In genomic region chr19:38569368-38569983, GRCh38 we compare ENCODE assay signal across 13 cellular contexts. TPM values are rescaled to one million over a fixed set of nuclear protein-coding genes. Genes with fewer than 3 reads are reported as not detected.
A peak's percentile ranks its signal among the peaks of the same experiment; 100 is the strongest.
DNase-seq lines count a peak whose midpoint lies in the region; ATAC-seq, FAIRE-seq and TF ChIP-seq lines count a peak whose summit lies in the region.
"Had no signal": no experiment of that assay in that cellular context is flagged by ENCODE, and none has a peak within 500 bp of the region (broad histone marks: within the 10 kb centered on the region; RNA-seq: fewer than 3 reads in every experiment).

No MANE protein-coding gene starts in this region.

- no peak overlapping the region for H3K4me3 Mint-ChIP-seq in MCF 10A (ENCODE audit: unreplicated experiment)
- H3K4me3 Mint-ChIP-seq in stimulated activated effector memory CD8-positive, alpha-beta T cell treated with anti-CD3 and anti-CD28 coated beads, Interleukin-12 subunit alpha, Interleukin-12 subunit beta, amount 100 ng/mL, for 72 hours: no peak overlapping the region

- H3K36me3 Mint-ChIP-seq in MCF 10A (ENCODE audit: insufficient read depth, unreplicated experiment): no peaks in the 10 kb centered on the region
- H3K36me3 Mint-ChIP-seq in stimulated activated effector memory CD8-positive, alpha-beta T cell treated with anti-CD3 and anti-CD28 coated beads, Interleukin-12 subunit alpha, Interleukin-12 subunit beta, amount 100 ng/mL, for 72 hours: peaks cover 48% of the 10 kb centered on the region
- H3K36me3 Mint-ChIP-seq: CD8-positive, alpha-beta memory T cell had no signal

- peaks cover 2% of the 10 kb centered on the region for H3K27me3 ChIP-seq in mammary epithelial cell (ENCODE audit: insufficient read depth, low read length)

- no peak overlapping the region for H3K27ac ChIP-seq in mammary epithelial cell (ENCODE audit: insufficient read depth, low read depth, low read length)

- in situ Hi-C loops in mammary epithelial cell (cut with MboI; ENCODE audit: low sequenced_read_pairs in 2 of 2): no loop called here

- peaks cover 5% of the 10 kb centered on the region for H3K4me1 ChIP-seq in mammary epithelial cell (ENCODE audit: insufficient read depth, low read length)

- H3K9me3 Mint-ChIP-seq in MCF 10A (ENCODE audit: unreplicated experiment): no peaks in the 10 kb centered on the region
- H3K9me3 Mint-ChIP-seq in stimulated activated effector memory CD8-positive, alpha-beta T cell treated with anti-CD3 and anti-CD28 coated beads, Interleukin-12 subunit alpha, Interleukin-12 subunit beta, amount 100 ng/mL, for 72 hours: no peaks in the 10 kb centered on the region
- H3K9me3 Mint-ChIP-seq: CD8-positive, alpha-beta memory T cell had no signal

- DNase-seq in mammary epithelial cell (no peak), MCF 10A (ENCODE audit: unreplicated experiment) (no peak), GM19239 (ENCODE audit: insufficient read length, low spot score) (no peak), SW480 (ENCODE audit: low spot score) (peak; percentile 69), Right ventricle myocardium superior (no peak), Ammon's horn (ENCODE audit: low spot score) (no peak)
- no peak for DNase-seq in stimulated activated effector memory CD8-positive, alpha-beta T cell treated with anti-CD3 and anti-CD28 coated beads, Interleukin-12 subunit alpha, Interleukin-12 subunit beta, amount 100 ng/mL, for 72 hours (ENCODE audit: low spot score in 2 of 2)
- DNase-seq: CD8-positive, alpha-beta memory T cell; H7; NCI-H2029; NCI-H2171 treated with DMSO at 0.1 percent for 48 hours; NCI-H82; SHP77 had no signal

- H3K9ac ChIP-seq in mammary epithelial cell (ENCODE audit: insufficient read depth, low read length): no peak overlapping the region

- H3K4me3 ChIP-seq in mammary epithelial cell (replicated peaks in 1 of 3; ENCODE audit: insufficient read depth in 1 of 3, low read depth in 2 of 3, low read length in 3 of 3): no peak overlapping the region

- ATAC-seq in stimulated activated effector memory CD8-positive, alpha-beta T cell treated with anti-CD3 and anti-CD28 coated beads, Interleukin-12 subunit alpha, Interleukin-12 subunit beta, amount 100 ng/mL, for 72 hours: peak; percentile 17
- ATAC-seq in Right ventricle myocardium superior (ENCODE audit: poor library complexity): no peak

- no peaks in the 10 kb centered on the region for H3K27me3 Mint-ChIP-seq in MCF 10A (ENCODE audit: insufficient read depth, unreplicated experiment)

- intact Hi-C loops in mammary epithelial cell (cut with micrococcal nuclease) (no loop called here), MCF 10A (cut with micrococcal nuclease) (no loop called here), Right ventricle myocardium superior (cut with DNase I) (no loop called here)

- no peaks in the 10 kb centered on the region for H3K9me3 ChIP-seq in mammary epithelial cell (replicated peaks; ENCODE audit: insufficient read depth, low read length)

- no peaks in the 10 kb centered on the region for H3K79me2 ChIP-seq in mammary epithelial cell (ENCODE audit: insufficient read depth, low read length)

- peak; percentile 11 for FAIRE-seq in GM19239 (lab: Jason Lieb, UNC)

- H3K36me3 ChIP-seq in mammary epithelial cell (ENCODE audit: insufficient read depth, low read length): no peaks in the 10 kb centered on the region

- 100% methylated on average over 2 of the region's 6 CpGs for WGBS in mammary epithelial cell (ENCODE audit: low coverage, missing lambda C conversion rate)

- no peak overlapping the region for H2AFZ ChIP-seq in mammary epithelial cell (ENCODE audit: low read depth, low read length)

- BruUV-seq in mammary epithelial cell (replicated peaks; lab: Mats Ljungman, UMichigan) (TSS peak; percentile 94), MCF 10A (replicated peaks; lab: Mats Ljungman, UMichigan) (no TSS peak)

- POLR2A ChIA-PET in MCF 10A (lab: Yijun Ruan, JAX): interaction anchor here (0.7 to 1.8 kb wide), 2 partner anchors 10 kb away, joined by 3 to 5 read pairs; no protein-coding TSS in a partner anchor

- H4K20me1 ChIP-seq in mammary epithelial cell (ENCODE audit: insufficient read depth, low read length): no peaks in the 10 kb centered on the region

- H3K4me2 ChIP-seq in mammary epithelial cell (ENCODE audit: insufficient read depth, low read depth, low read length): no peak overlapping the region

- CTCF ChIA-PET in mammary epithelial cell (lab: Charles Lee; ENCODE audit: low non-redundant PET): no interaction called here
- CTCF ChIA-PET in MCF 10A (lab: Yijun Ruan, JAX): interaction anchor here (0.6 to 0.7 kb wide), 3 partner anchors 14 to 333 kb away, joined by 3 to 4 read pairs (median 3); no protein-coding TSS in a partner anchor

- no peak overlapping the region for H3K27ac Mint-ChIP-seq in MCF 10A (ENCODE audit: low read depth, unreplicated experiment)
- H3K27ac Mint-ChIP-seq in stimulated activated effector memory CD8-positive, alpha-beta T cell treated with anti-CD3 and anti-CD28 coated beads, Interleukin-12 subunit alpha, Interleukin-12 subunit beta, amount 100 ng/mL, for 72 hours: no peak overlapping the region
- H3K27ac Mint-ChIP-seq: CD8-positive, alpha-beta memory T cell had no signal

- dilution Hi-C loops in mammary epithelial cell (cut with HindIII; ENCODE audit: low sequenced_read_pairs): no loop called here

- H3K4me1 Mint-ChIP-seq in MCF 10A (ENCODE audit: insufficient read depth, unreplicated experiment): no peaks in the 10 kb centered on the region
- peaks cover 6% of the 10 kb centered on the region for H3K4me1 Mint-ChIP-seq in stimulated activated effector memory CD8-positive, alpha-beta T cell treated with anti-CD3 and anti-CD28 coated beads, Interleukin-12 subunit alpha, Interleukin-12 subunit beta, amount 100 ng/mL, for 72 hours

- TF ChIP-seq CTCF in mammary epithelial cell (conservative IDR thresholded peaks at IDR 0.05 in 1 of 2, IDR thresholded peaks at IDR 0.05 in 1 of 2; ENCODE audit: extremely low read depth in 1 of 2, insufficient read depth in 1 of 2, low read depth in 1 of 2, low read length in 2 of 2) (no peak), MCF 10A (IDR thresholded peaks at IDR 0.05; ENCODE audit: unreplicated experiment) (no peak)

RNA-seq across cellular contexts. Expression of gene MAP4K1, which starts 48.3 kb away (rescaled TPM):
- total RNA-seq in mammary epithelial cell: under 1 TPM in 1 of 2 donors, not detected in 1; 0.75 TPM
- 0.51 TPM for polyA plus RNA-seq in mammary epithelial cell
- not detected for polyA minus RNA-seq in mammary epithelial cell
- 0.56 and 1.9 TPM in 2 replicates for total RNA-seq in MCF 10A (2022)
- 1.3 TPM for total RNA-seq in Right ventricle myocardium superior

RNA-seq across cellular contexts. Expression of gene EIF3K, which starts 49.5 kb away (rescaled TPM):
- 100 to 1,000 TPM; 237 to 319 TPM for total RNA-seq in mammary epithelial cell
- 490 TPM for polyA plus RNA-seq in mammary epithelial cell
- polyA minus RNA-seq in mammary epithelial cell: 368 TPM
- 342 and 375 TPM in 2 replicates for total RNA-seq in MCF 10A (2022)
- 644 TPM for total RNA-seq in Right ventricle myocardium superior
